In the genomic region with DNA sequence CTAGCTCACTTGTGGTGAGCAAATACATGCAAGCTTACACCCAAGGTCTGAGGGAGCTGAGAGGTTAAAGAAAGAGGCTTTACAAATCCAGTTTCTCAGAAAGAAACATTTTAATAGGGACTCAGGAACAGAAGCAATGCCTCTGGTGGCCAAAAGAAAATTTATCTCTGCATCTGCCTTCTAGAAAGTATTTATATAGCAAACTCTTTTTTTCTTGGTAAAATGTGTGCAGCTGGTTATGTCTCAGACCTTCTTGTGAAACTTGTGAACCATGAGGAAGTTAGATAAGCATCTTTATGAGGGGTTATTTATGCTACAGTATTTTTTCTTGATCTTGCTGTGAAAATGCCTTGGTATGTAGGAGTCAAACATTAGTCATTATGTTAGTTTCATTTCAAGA, we compare ENCODE assay signal across 12 cellular contexts. TPM values are rescaled to one million over a fixed set of nuclear protein-coding genes. Genes with fewer than 3 reads are reported as not detected.
DNase-seq lines count a peak whose midpoint lies in the region; ATAC-seq and TF ChIP-seq lines count a peak whose summit lies in the region.
"Had no signal": no experiment of that assay in that cellular context is flagged by ENCODE, and none has a peak within 500 bp of the region (broad histone marks: within the 10 kb centered on the region; RNA-seq: fewer than 3 reads in every experiment).

No MANE protein-coding gene starts in this region.

- H3K27ac Mint-ChIP-seq in H9, result no peak overlapping the region

- no peak overlapping the region for H3K4me3 ChIP-seq in aorta (ENCODE audit: low read length in 2 of 2)
- H3K4me3 ChIP-seq: stomach had no signal

- H3K27me3 ChIP-seq in aorta (ENCODE audit: control insufficient read depth in 1 of 2, insufficient read depth in 2 of 2, low read length in 1 of 2) (no peaks in the 10 kb centered on the region), H9 (ENCODE audit: insufficient read depth, low read length) (no peaks in the 10 kb centered on the region)
- H3K27me3 ChIP-seq: stomach had no signal

- no peak overlapping the region for H2BK20ac ChIP-seq in H9 (ENCODE audit: low read depth, low read length, poor library complexity, severe bottlenecking)

- no peaks in the 10 kb centered on the region for H3K4me1 Mint-ChIP-seq in H9

- H4K8ac ChIP-seq in H9 (replicated peaks; ENCODE audit: insufficient read length, low read depth, low read length), result no peak overlapping the region

- H3K56ac ChIP-seq in H9 (ENCODE audit: insufficient read length, low read depth, low read length), result no peak overlapping the region

- intact Hi-C loops in aorta (cut with DNase I), result no loop called here

- peaks cover 59 to 74% of the 10 kb centered on the region in 2 experiments for H3K9me3 Mint-ChIP-seq in H9

- no peak overlapping the region for H2BK5ac ChIP-seq in H9 (ENCODE audit: insufficient read length, low read length)

- H3K9me3 ChIP-seq in aorta (ENCODE audit: control insufficient read depth, low read length) (no peaks in the 10 kb centered on the region), H9 (ENCODE audit: control insufficient read depth, low read depth, low read length) (no peaks in the 10 kb centered on the region)

- DNase-seq in SIG-M5 (lab: John Stamatoyannopoulos, UW) (peak; percentile 74), kidney tubule cell (ENCODE audit: low spot score) (peak; percentile 4), SW480 (ENCODE audit: low spot score) (no peak), NCI-H1105 treated with DMSO at 0.1 percent for 48 hours (lab: John Stamatoyannopoulos, UW) (no peak), aorta (no peak), H9 (no peak)
- DNase-seq: H7, mesendoderm, stomach had no signal

- H3K4ac ChIP-seq in H9 (ENCODE audit: low read depth, low read length), result no peak overlapping the region

- H2BK12ac ChIP-seq in H9 (ENCODE audit: insufficient read length, low read depth, low read length), result no peak overlapping the region

- H3K23ac ChIP-seq in H9 (ENCODE audit: insufficient read length, low read depth, low read length), result no peak overlapping the region

- no peaks in the 10 kb centered on the region for H3K36me3 ChIP-seq in aorta (ENCODE audit: control insufficient read depth in 1 of 2, insufficient read depth in 2 of 2, low read length in 1 of 2)
- H3K36me3 ChIP-seq: stomach had no signal

- ATAC-seq in GM18502 (IDR thresholded peaks at IDR 0.05; ENCODE audit: poor library complexity, unreplicated experiment), result peak; percentile 87
- ATAC-seq in HG03432 (IDR thresholded peaks at IDR 0.05; ENCODE audit: unreplicated experiment), result peak; percentile 87
- ATAC-seq in aorta (ENCODE audit: low FRiP score), result no peak

- no peak overlapping the region for H4K91ac ChIP-seq in H9 (ENCODE audit: insufficient read length, low read depth, low read length)

- no peak overlapping the region for H2BK120ac ChIP-seq in H9 (ENCODE audit: low read depth, low read length, poor library complexity, severe bottlenecking)

- no peak for TF ChIP-seq CTCF in H9 (conservative IDR thresholded peaks at IDR 0.05)

- H4K5ac ChIP-seq in H9 (ENCODE audit: insufficient read length, low read depth, low read length), result no peak overlapping the region

- no peak overlapping the region for H3K4me2 ChIP-seq in H9 (ENCODE audit: insufficient read depth, insufficient read length, low read length)
- H3K4me2 ChIP-seq: KMS-11 had no signal

- no peak overlapping the region for H3K27ac ChIP-seq in aorta (ENCODE audit: low read depth in 1 of 2, low read length in 2 of 2)
- no peak overlapping the region for H3K27ac ChIP-seq in H9 (ENCODE audit: insufficient read length, low read depth, low read length)
- H3K27ac ChIP-seq: KMS-11, stomach had no signal

- no peaks in the 10 kb centered on the region for H3K23me2 ChIP-seq in H9 (ENCODE audit: insufficient read length, low read depth, low read length, poor library complexity, severe bottlenecking)

- no peak overlapping the region for H3T11ph ChIP-seq in H9 (ENCODE audit: low read length)

- H3K79me2 ChIP-seq in H9 (ENCODE audit: insufficient read depth, low read length), result no peaks in the 10 kb centered on the region

- no peak overlapping the region for H3K9ac ChIP-seq in H9 (ENCODE audit: extremely low read depth, insufficient read length, low read length)
- H3K9ac ChIP-seq: KMS-11 had no signal

- H3K36me3 Mint-ChIP-seq in H9 (ENCODE audit: insufficient read depth in 1 of 3, low read depth in 3 of 3), result peaks cover 0 to 2% (median 0%) of the 10 kb centered on the region in 3 experiments; a peak in 3 of 7 replicates

- no peak overlapping the region for H3K14ac ChIP-seq in H9 (ENCODE audit: insufficient read depth, low read length)

- no peak overlapping the region for H3K4me3 Mint-ChIP-seq in H9

- H3K4me1 ChIP-seq in aorta (ENCODE audit: control insufficient read depth in 1 of 2, insufficient read depth in 2 of 2, low read length in 2 of 2) (no peaks in the 10 kb centered on the region), H9 (ENCODE audit: insufficient read depth, low read length) (no peaks in the 10 kb centered on the region)
- H3K4me1 ChIP-seq: stomach had no signal

- no peak overlapping the region for H2BK15ac ChIP-seq in H9 (ENCODE audit: low read depth, low read length)

- H3K79me1 ChIP-seq in H9 (ENCODE audit: insufficient read depth, low read depth, low read length, poor library complexity, severe bottlenecking), result no peaks in the 10 kb centered on the region

- H3K18ac ChIP-seq in H9 (ENCODE audit: insufficient read length, low read depth, low read length), result no peak overlapping the region

- H3K27me3 Mint-ChIP-seq in H9 (ENCODE audit: low read depth), result no peaks in the 10 kb centered on the region

- no peak overlapping the region for H2AK5ac ChIP-seq in H9 (ENCODE audit: insufficient read length, low read length)

- H4K20me1 ChIP-seq in H9 (ENCODE audit: control insufficient read depth, insufficient read depth, insufficient read length), result no peaks in the 10 kb centered on the region

- H2AFZ ChIP-seq in H9 (ENCODE audit: low read length), result no peak overlapping the region

RNA-seq across cellular contexts. Expression of a gene that starts 48.5 kb away (rescaled TPM):
- total RNA-seq in aorta (1 to 10 TPM; 3.0 to 6.5 TPM), H9 (2021) (not detected in 2 replicates)
- polyA plus RNA-seq in aorta, result 1 to 10 TPM in 1 of 2 donors, under 1 TPM in 1; 0.33 to 1.9 TPM
- total RNA-seq: H7 had no signal

Comparison
In these comparisons a context has a peak if more than half of its experiments do, and no peak if none do; other contexts are left out.
1. DNase-seq: peak in SIG-M5 (single experiment) and kidney tubule cell (single experiment); none in SW480 (single experiment), NCI-H1105 treated with DMSO at 0.1 percent for 48 hours (single experiment), aorta (0 of 2) and H9 (single experiment).